1 cellular context compared by ENCODE assay signal in genomic region chr11:85749884-85750283, GRCh38.
TF ChIP-seq lines count a peak whose summit lies in the region.

No MANE protein-coding gene starts in this region.

TF ChIP-seq in IMR-90, 13 proteins besides CTCF, POLR2A, EP300 and RAD21:
- no peak for TF ChIP-seq MXI1 (IDR thresholded peaks at IDR 0.05; ENCODE audit: borderline replicate concordance, low read depth, low read length)
- TF ChIP-seq RFX5 (IDR thresholded peaks at IDR 0.05; ENCODE audit: low read depth, low read length) = no peak
- TF ChIP-seq CEBPB (IDR thresholded peaks at IDR 0.05; ENCODE audit: low read depth, low read length) = no peak
- TF ChIP-seq BHLHE40 (IDR thresholded peaks at IDR 0.05; ENCODE audit: low read depth, low read length) = no peak
- TF ChIP-seq NFE2L2 (IDR thresholded peaks at IDR 0.05; ENCODE audit: low read depth, low read length) = no peak
- no peak for TF ChIP-seq MAFK (IDR thresholded peaks at IDR 0.05; ENCODE audit: low read depth, low read length)
- TF ChIP-seq RCOR1 (IDR thresholded peaks at IDR 0.05; ENCODE audit: insufficient replicate concordance, low read length) = no peak
- no peak for TF ChIP-seq SMC3 (IDR thresholded peaks at IDR 0.05; ENCODE audit: low read depth, low read length)
- no peak for TF ChIP-seq USF2 (IDR thresholded peaks at IDR 0.05; ENCODE audit: low read depth, low read length)
- TF ChIP-seq MAZ (IDR thresholded peaks at IDR 0.05; ENCODE audit: borderline replicate concordance, low read depth, low read length) = no peak
- TF ChIP-seq ELK1 (IDR thresholded peaks at IDR 0.05; ENCODE audit: borderline replicate concordance, low read depth, low read length) = no peak
- TF ChIP-seq CHD1 (IDR thresholded peaks at IDR 0.05; ENCODE audit: low read depth, low read length) = no peak
- no peak for TF ChIP-seq FOS (IDR thresholded peaks at IDR 0.05; ENCODE audit: low read depth, low read length)
TF ChIP-seq in IMR-90: peak in this region for 0.
